ENCODE assay signal across 21 cellular contexts in genomic region chr12:1978078-1978477, GRCh38. TPM values are rescaled to one million over a fixed set of nuclear protein-coding genes. Genes with fewer than 3 reads are reported as not detected.
A peak's percentile ranks its signal among the peaks of the same experiment; 100 is the strongest.
DNase-seq lines count a peak whose midpoint lies in the region; ATAC-seq and TF ChIP-seq lines count a peak whose summit lies in the region.
"Had no signal": no experiment of that assay in that cellular context is flagged by ENCODE, and none has a peak within 500 bp of the region (broad histone marks: within the 10 kb centered on the region; RNA-seq: fewer than 3 reads in every experiment).

No MANE protein-coding gene starts in this region.

- H3K4me1 ChIP-seq in KMS-11 (ENCODE audit: low read depth, poor library complexity, severe bottlenecking) (peaks cover 31% of the 10 kb centered on the region), subcutaneous abdominal adipose tissue (ENCODE audit: control insufficient read depth in 5 of 5, insufficient read depth in 5 of 5, low read length in 5 of 5) (peaks cover 0 to 49% (median 23%) of the 10 kb centered on the region in 5 donors), Caco-2 (peaks cover 10% of the 10 kb centered on the region; the same call in 1 of the 2 replicates)

- no peak overlapping the region for H2AFZ ChIP-seq in KMS-11 (ENCODE audit: low read depth)

- ATAC-seq in left ventricle myocardium superior = peak; percentile 38
- ATAC-seq in activated naive CD4-positive, alpha-beta T cell treated with anti-CD3 and anti-CD28 coated beads, Interleukin-2, amount 50 U/mL, for 72 hours = no peak
- ATAC-seq in HG03108 (IDR thresholded peaks at IDR 0.05; ENCODE audit: unreplicated experiment) = no peak
- ATAC-seq: stimulated activated effector memory CD8-positive, alpha-beta T cell treated with anti-CD3 and anti-CD28 coated beads, Interleukin-12 subunit alpha, Interleukin-12 subunit beta, amount 100 ng/mL, for 72 hours had no signal

- TF ChIP-seq CTCF in KMS-11 (conservative IDR thresholded peaks at IDR 0.05; ENCODE audit: low read depth, low read length) (no peak), coronary artery (IDR thresholded peaks at IDR 0.05) (no peak), lower leg skin (IDR thresholded peaks at IDR 0.05) (no peak), Caco-2 (IDR thresholded peaks at IDR 0.05; ENCODE audit: insufficient read depth in 1 of 2, low read depth in 1 of 2, low read length in 1 of 2, severe bottlenecking in 1 of 2, unreplicated experiment in 1 of 2) (no peak)

- no peaks in the 10 kb centered on the region for H3K36me3 ChIP-seq in KMS-11 (ENCODE audit: insufficient read depth)
- no peaks in the 10 kb centered on the region for H3K36me3 ChIP-seq in subcutaneous abdominal adipose tissue (ENCODE audit: control insufficient read depth in 5 of 5, insufficient read depth in 5 of 5, low read length in 5 of 5)
- no peaks in the 10 kb centered on the region for H3K36me3 ChIP-seq in Caco-2 (ENCODE audit: control insufficient read depth, insufficient read depth, low read length)
- H3K36me3 ChIP-seq: WERI-Rb-1 had no signal

- no peak overlapping the region for H3K27ac Mint-ChIP-seq in activated naive CD4-positive, alpha-beta T cell treated with anti-CD3 and anti-CD28 coated beads, Interleukin-2, amount 50 U/mL, for 72 hours
- H3K27ac Mint-ChIP-seq in Caco-2 (ENCODE audit: unreplicated experiment) = no peak overlapping the region
- H3K27ac Mint-ChIP-seq: activated CD4-positive, alpha-beta memory T cell treated with anti-CD3 and anti-CD28 coated beads for 36 hours; activated naive CD4-positive, alpha-beta T cell treated with anti-CD3 and anti-CD28 coated beads for 36 hours; IgD-negative memory B cell; stimulated activated effector memory CD8-positive, alpha-beta T cell treated with anti-CD3 and anti-CD28 coated beads, Interleukin-12 subunit alpha, Interleukin-12 subunit beta, amount 100 ng/mL, for 72 hours; type B pancreatic cell had no signal

- POLR2A ChIA-PET in Caco-2 (lab: Charles Lee) = no interaction called here

- intact Hi-C loops in left ventricle myocardium superior (cut with micrococcal nuclease) = no loop called here
- intact Hi-C loops in lower leg skin (cut with DNase I; ENCODE audit: low total_unique reads) = no loop called here
- intact Hi-C loops in Caco-2 (cut with micrococcal nuclease; ENCODE audit: unreplicated experiment) = no loop called here

- H3K9me3 ChIP-seq in subcutaneous abdominal adipose tissue (ENCODE audit: control insufficient read depth in 5 of 5, low read length in 5 of 5) (no peaks in the 10 kb centered on the region), Caco-2 (no peaks in the 10 kb centered on the region)

- H4K20me1 ChIP-seq in KMS-11 (ENCODE audit: insufficient read depth) = no peaks in the 10 kb centered on the region

- 67 to 70% methylated on average over 3 of the region's 3 CpGs for WGBS in lower leg skin, 2 donors

- peak overlapping the region; percentile 38 for H3K4me2 ChIP-seq in KMS-11

- no peaks in the 10 kb centered on the region for H3K79me2 ChIP-seq in KMS-11 (ENCODE audit: insufficient read depth, low read depth)

- TF ChIP-seq POLR2A in lower leg skin (IDR thresholded peaks at IDR 0.05) = no peak

- peaks cover 2% of the 10 kb centered on the region for H3K4me1 Mint-ChIP-seq in Caco-2 (ENCODE audit: low read depth, unreplicated experiment)
- H3K4me1 Mint-ChIP-seq: IgD-negative memory B cell; naive B cell; stimulated activated effector memory CD8-positive, alpha-beta T cell treated with anti-CD3 and anti-CD28 coated beads, Interleukin-12 subunit alpha, Interleukin-12 subunit beta, amount 100 ng/mL, for 72 hours had no signal

- no peaks in the 10 kb centered on the region for H3K27me3 Mint-ChIP-seq in Caco-2 (ENCODE audit: insufficient read depth, unreplicated experiment)
- H3K27me3 Mint-ChIP-seq: activated CD4-positive, alpha-beta memory T cell treated with anti-CD3 and anti-CD28 coated beads for 36 hours; IgD-negative memory B cell; naive B cell; type B pancreatic cell had no signal

- 0 out of 2 replicates have a peak overlapping the region, but pooled peaks have one; percentile 21 for H3K9ac ChIP-seq in KMS-11
- no peak overlapping the region for H3K9ac ChIP-seq in subcutaneous abdominal adipose tissue (ENCODE audit: low read length in 5 of 5)

- no peak for DNase-seq in coronary artery (ENCODE audit: low spot score)
- no peak for DNase-seq in left ventricle myocardium superior
- DNase-seq in lower leg skin (ENCODE audit: low spot score in 2 of 2) = no peak
- no peak for DNase-seq in activated naive CD4-positive, alpha-beta T cell treated with anti-CD3 and anti-CD28 coated beads, Interleukin-2, amount 50 U/mL, for 72 hours (ENCODE audit: low spot score in 2 of 2)
- no peak for DNase-seq in Caco-2
- DNase-seq: activated CD4-positive, alpha-beta memory T cell treated with anti-CD3 and anti-CD28 coated beads for 36 hours; activated naive CD4-positive, alpha-beta T cell treated with anti-CD3 and anti-CD28 coated beads for 36 hours; cortex of kidney; glutamatergic neuron; naive B cell; NCI-H1048; NCI-H2081; NCI-H524; WERI-Rb-1 had no signal

- BruUV-seq in Caco-2 (replicated peaks; lab: Mats Ljungman, UMichigan) = no TSS peak

- no peaks in the 10 kb centered on the region for H3K9me3 Mint-ChIP-seq in activated naive CD4-positive, alpha-beta T cell treated with anti-CD3 and anti-CD28 coated beads, Interleukin-2, amount 50 U/mL, for 72 hours
- H3K9me3 Mint-ChIP-seq in Caco-2 (ENCODE audit: unreplicated experiment) = peaks cover under 1% of the 10 kb centered on the region
- H3K9me3 Mint-ChIP-seq: activated CD4-positive, alpha-beta memory T cell treated with anti-CD3 and anti-CD28 coated beads for 36 hours; activated naive CD4-positive, alpha-beta T cell treated with anti-CD3 and anti-CD28 coated beads for 36 hours; IgD-negative memory B cell; stimulated activated effector memory CD8-positive, alpha-beta T cell treated with anti-CD3 and anti-CD28 coated beads, Interleukin-12 subunit alpha, Interleukin-12 subunit beta, amount 100 ng/mL, for 72 hours; type B pancreatic cell had no signal

- H3K4me3 ChIP-seq in KMS-11 (IDR thresholded peaks at IDR 0.05; ENCODE audit: insufficient read depth, low read depth, low read length) = no peak overlapping the region
- no peak overlapping the region for H3K4me3 ChIP-seq in coronary artery
- H3K4me3 ChIP-seq in subcutaneous abdominal adipose tissue (ENCODE audit: low read depth in 1 of 5, low read length in 5 of 5) = no peak overlapping the region
- H3K4me3 ChIP-seq in lower leg skin (ENCODE audit: low read depth, poor library complexity, severe bottlenecking) = no peak overlapping the region
- H3K4me3 ChIP-seq in Caco-2 (ENCODE audit: low read depth, low read length) = no peak overlapping the region
- H3K4me3 ChIP-seq: lung had no signal

- no peaks in the 10 kb centered on the region for H3K36me3 Mint-ChIP-seq in activated naive CD4-positive, alpha-beta T cell treated with anti-CD3 and anti-CD28 coated beads, Interleukin-2, amount 50 U/mL, for 72 hours
- no peaks in the 10 kb centered on the region for H3K36me3 Mint-ChIP-seq in Caco-2 (ENCODE audit: insufficient read depth, unreplicated experiment)
- H3K36me3 Mint-ChIP-seq: stimulated activated effector memory CD8-positive, alpha-beta T cell treated with anti-CD3 and anti-CD28 coated beads, Interleukin-12 subunit alpha, Interleukin-12 subunit beta, amount 100 ng/mL, for 72 hours had no signal

- no peak overlapping the region for H3K4me3 Mint-ChIP-seq in Caco-2 (ENCODE audit: unreplicated experiment)
- H3K4me3 Mint-ChIP-seq: activated CD4-positive, alpha-beta memory T cell treated with anti-CD3 and anti-CD28 coated beads for 36 hours; activated naive CD4-positive, alpha-beta T cell treated with anti-CD3 and anti-CD28 coated beads for 36 hours; IgD-negative memory B cell; naive B cell; stimulated activated effector memory CD8-positive, alpha-beta T cell treated with anti-CD3 and anti-CD28 coated beads, Interleukin-12 subunit alpha, Interleukin-12 subunit beta, amount 100 ng/mL, for 72 hours; type B pancreatic cell had no signal

- H3K27me3 ChIP-seq in KMS-11 (ENCODE audit: insufficient read depth, low read depth) (no peaks in the 10 kb centered on the region), subcutaneous abdominal adipose tissue (ENCODE audit: control insufficient read depth in 5 of 5, insufficient read depth in 4 of 5, low read length in 5 of 5) (no peaks in the 10 kb centered on the region), Caco-2 (replicated peaks; ENCODE audit: control insufficient read depth, insufficient read depth, low read length) (no peaks in the 10 kb centered on the region)

- H3K27ac ChIP-seq in KMS-11 = peak overlapping the region; percentile 20; the same call in 1 of the 2 replicates
- H3K27ac ChIP-seq in coronary artery = peak overlapping the region; percentile 30 to 58
- peak overlapping the region; percentile 39 for H3K27ac ChIP-seq in subcutaneous abdominal adipose tissue (ENCODE audit: low read depth, low read length)
- H3K27ac ChIP-seq: WERI-Rb-1 had no signal

- CTCF ChIA-PET in Caco-2 (lab: Charles Lee) = no interaction called here

RNA-seq across cellular contexts. Expression of gene DCP1B, which starts 26.2 kb away (rescaled TPM):
- total RNA-seq in left ventricle myocardium superior = 1.7 TPM
- 10 to 100 TPM; 10.9 to 15.1 (median 13.5) TPM for total RNA-seq in lower leg skin
- total RNA-seq in activated naive CD4-positive, alpha-beta T cell treated with anti-CD3 and anti-CD28 coated beads, Interleukin-2, amount 50 U/mL, for 72 hours = 10 to 100 TPM in 1 of 2 donors, 1 to 10 TPM in 1; 9.0 to 13.6 TPM
- total RNA-seq in Caco-2 (2022) = 8.2 and 8.9 TPM in 2 replicates

RNA-seq across cellular contexts. Expression of gene CACNA2D4, which starts 59.6 kb away (rescaled TPM):
- total RNA-seq in left ventricle myocardium superior = 1.0 TPM
- 1 to 10 TPM; 2.3 to 4.0 (median 3.1) TPM for total RNA-seq in lower leg skin
- total RNA-seq in activated naive CD4-positive, alpha-beta T cell treated with anti-CD3 and anti-CD28 coated beads, Interleukin-2, amount 50 U/mL, for 72 hours = 1 to 10 TPM; 3.8 to 5.4 TPM
- 2.0 and 2.2 TPM in 2 replicates for total RNA-seq in Caco-2 (2022)
